22 cellular contexts compared by ENCODE assay signal in genomic region chr18:59649575-59649974, GRCh38. TPM values are rescaled to one million over a fixed set of nuclear protein-coding genes. Genes with fewer than 3 reads are reported as not detected.
DNase-seq lines count a peak whose midpoint lies in the region; ATAC-seq and TF ChIP-seq lines count a peak whose summit lies in the region.
"Had no signal": no experiment of that assay in that cellular context is flagged by ENCODE, and none has a peak within 500 bp of the region (broad histone marks: within the 10 kb centered on the region; RNA-seq: fewer than 3 reads in every experiment).

No MANE protein-coding gene starts in this region.

- H2BK5ac ChIP-seq in neuronal stem cell (ENCODE audit: low read length) = no peak overlapping the region

- peak overlapping the region; percentile 52 for H3K27ac Mint-ChIP-seq in glutamatergic neuron (ENCODE audit: unreplicated experiment)
- H3K27ac Mint-ChIP-seq: CD4-positive, alpha-beta memory T cell; H9 had no signal

- H3K79me1 ChIP-seq in neuronal stem cell (ENCODE audit: low read depth, low read length) = no peaks in the 10 kb centered on the region

- peaks cover 3% of the 10 kb centered on the region for H3K27me3 Mint-ChIP-seq in glutamatergic neuron (ENCODE audit: unreplicated experiment)

- no peak overlapping the region for H3K4me2 ChIP-seq in neuronal stem cell (ENCODE audit: insufficient read depth, low read length, poor library complexity, severe bottlenecking)
- H3K4me2 ChIP-seq: BLaER1 treated with 17β-estradiol and CSF1 and Interleukin-3, amounts not matched to agents 10 nM and 100 nM; SK-N-SH had no signal

- WGBS in neuronal stem cell (ENCODE audit: extremely low coverage in 2 of 2, insufficient read length in 2 of 2, insufficient replicate concordance in 1 of 2), 2 donors = no CpG with 5 or more reads among the region's 1 CpG
- 57% methylated on average over 1 of the region's 1 CpG; no CpG with 5 or more reads in 1 of the 2 donors for WGBS in transverse colon (ENCODE audit: low coverage in 1 of 2), 2 donors

- H4K91ac ChIP-seq in neuronal stem cell (ENCODE audit: low read depth, low read length, poor library complexity) = no peak overlapping the region

- no peak overlapping the region for H3K27ac ChIP-seq in right atrium auricular region
- H3K27ac ChIP-seq in neuronal stem cell (replicated peaks; ENCODE audit: low read length) = no peak overlapping the region
- H3K27ac ChIP-seq in transverse colon = peak overlapping the region; percentile 48 to 75 (median 60)
- H3K27ac ChIP-seq: BLaER1 treated with 17β-estradiol and CSF1 and Interleukin-3, amounts not matched to agents 10 nM and 100 nM had no signal

- no peak overlapping the region for H3K4me3 ChIP-seq in right atrium auricular region
- no peak overlapping the region for H3K4me3 ChIP-seq in neuronal stem cell (ENCODE audit: low read length in 2 of 2)
- H3K4me3 ChIP-seq in transverse colon = no peak overlapping the region
- H3K4me3 ChIP-seq: BLaER1 treated with 17β-estradiol and CSF1 and Interleukin-3, amounts not matched to agents 10 nM and 100 nM had no signal

- no peaks in the 10 kb centered on the region for H3K4me1 ChIP-seq in right atrium auricular region
- H3K4me1 ChIP-seq in neuronal stem cell (ENCODE audit: control insufficient read depth in 2 of 2, insufficient read depth in 1 of 2, low read depth in 1 of 2, low read length in 2 of 2) = peaks cover 0 to 11% of the 10 kb centered on the region in 2 donors
- H3K4me1 ChIP-seq in transverse colon = peaks cover 0 to 5% (median 4%) of the 10 kb centered on the region in 4 donors
- H3K4me1 ChIP-seq: Caco-2 had no signal

- H3K36me3 ChIP-seq in right atrium auricular region (no peaks in the 10 kb centered on the region), neuronal stem cell (replicated peaks in 1 of 2; ENCODE audit: control insufficient read depth in 2 of 2, insufficient read depth in 2 of 2, low read length in 2 of 2) (no peaks in the 10 kb centered on the region), transverse colon (no peaks in the 10 kb centered on the region)
- H3K36me3 ChIP-seq: BLaER1 treated with 17β-estradiol and CSF1 and Interleukin-3, amounts not matched to agents 10 nM and 100 nM had no signal

- H3K9me3 Mint-ChIP-seq in glutamatergic neuron (ENCODE audit: unreplicated experiment) = no peaks in the 10 kb centered on the region
- H3K9me3 Mint-ChIP-seq: H9 had no signal

- peak; percentile 44 for DNase-seq in right atrium auricular region (ENCODE audit: low spot score)
- no peak for DNase-seq in Right ventricle myocardium inferior (ENCODE audit: missing footprints)
- no peak for DNase-seq in glutamatergic neuron
- no peak for DNase-seq in neuronal stem cell (ENCODE audit: low spot score)
- DNase-seq in transverse colon = no peak
- DNase-seq in DMS153 (lab: John Stamatoyannopoulos, UW) = no peak
- no peak for DNase-seq in activated CD4-positive, alpha-beta T cell treated with anti-CD3 and anti-CD28 coated beads, Interleukin-2, amount 50 U/mL, for 1 hour
- DNase-seq in cerebellum (ENCODE audit: low spot score) = no peak
- DNase-seq: 8988T; Caco-2; CD4-positive, alpha-beta memory T cell; GDM1; H9; Karpas-422; NCI-H1694; NCI-H2081 treated with DMSO at 0.1 percent for 48 hours; NCI-H446 treated with DMSO at 0.1 percent for 48 hours; NCI-H526 treated with DMSO at 0.1 percent for 48 hours; SHP77; SK-N-SH had no signal

- no peak overlapping the region for H4K8ac ChIP-seq in neuronal stem cell (ENCODE audit: low read depth, low read length)

- H3K9ac ChIP-seq in neuronal stem cell (ENCODE audit: low read depth, low read length, poor library complexity) = no peak overlapping the region
- H3K9ac ChIP-seq: BLaER1 treated with 17β-estradiol and CSF1 and Interleukin-3, amounts not matched to agents 10 nM and 100 nM; SK-N-SH had no signal

- H3K4ac ChIP-seq in neuronal stem cell (ENCODE audit: low read length) = no peak overlapping the region

- H3K27me3 ChIP-seq in right atrium auricular region = no peaks in the 10 kb centered on the region
- H3K27me3 ChIP-seq in neuronal stem cell (ENCODE audit: control insufficient read depth in 3 of 3, insufficient read depth in 3 of 3, low read depth in 1 of 3, low read length in 3 of 3) = no peaks in the 10 kb centered on the region
- no peaks in the 10 kb centered on the region for H3K27me3 ChIP-seq in transverse colon
- H3K27me3 ChIP-seq: BLaER1 treated with 17β-estradiol and CSF1 and Interleukin-3, amounts not matched to agents 10 nM and 100 nM had no signal

- no peaks in the 10 kb centered on the region for H3K9me3 ChIP-seq in right atrium auricular region
- no peaks in the 10 kb centered on the region for H3K9me3 ChIP-seq in neuronal stem cell (replicated peaks in 1 of 2; ENCODE audit: control insufficient read depth in 2 of 2, insufficient read depth in 1 of 2, low read depth in 1 of 2, low read length in 2 of 2)
- H3K9me3 ChIP-seq in transverse colon = no peaks in the 10 kb centered on the region
- H3K9me3 ChIP-seq: BLaER1 treated with 17β-estradiol and CSF1 and Interleukin-3, amounts not matched to agents 10 nM and 100 nM; Caco-2; SK-N-SH had no signal

- no peak overlapping the region for H2AFZ ChIP-seq in neuronal stem cell (ENCODE audit: low read length)

- ATAC-seq in Right ventricle myocardium inferior = no peak

- no peak for TF ChIP-seq EP300 in transverse colon (IDR thresholded peaks at IDR 0.05; ENCODE audit: low read depth)

- no peak overlapping the region for H2AK5ac ChIP-seq in neuronal stem cell (ENCODE audit: low read depth, low read length)

- no peak overlapping the region for H3K14ac ChIP-seq in neuronal stem cell (ENCODE audit: low read length)

- in situ Hi-C loops in transverse colon (cut with MboI; ENCODE audit: low pct_ligation_motif_present in 1 of 4, low pct_unique_long_range_greater_than_20kb in 1 of 4, low sequenced_read_pairs in 3 of 4) = no loop called here

- TF ChIP-seq CTCF in right atrium auricular region (IDR thresholded peaks at IDR 0.05) = no peak
- no peak for TF ChIP-seq CTCF in glutamatergic neuron (IDR thresholded peaks at IDR 0.05; ENCODE audit: partially characterized antibody, unreplicated experiment)
- no peak for TF ChIP-seq CTCF in transverse colon (IDR thresholded peaks at IDR 0.05)

- peak overlapping the region; percentile 6 for H3K18ac ChIP-seq in neuronal stem cell (ENCODE audit: low read length)

- H3K4me1 Mint-ChIP-seq in glutamatergic neuron (ENCODE audit: low read depth, unreplicated experiment) = peaks cover 10% of the 10 kb centered on the region
- H3K4me1 Mint-ChIP-seq: CD4-positive, alpha-beta memory T cell; IgD-negative memory B cell had no signal

- no peak overlapping the region for H2BK15ac ChIP-seq in neuronal stem cell (ENCODE audit: low read length)

- no peak overlapping the region for H3K4me3 Mint-ChIP-seq in glutamatergic neuron (ENCODE audit: unreplicated experiment)
- H3K4me3 Mint-ChIP-seq: CD4-positive, alpha-beta memory T cell; H9; IgD-negative memory B cell had no signal

- H3K23ac ChIP-seq in neuronal stem cell (ENCODE audit: low read depth, low read length, poor library complexity) = no peak overlapping the region

- H3K36me3 Mint-ChIP-seq in glutamatergic neuron (ENCODE audit: unreplicated experiment) = no peaks in the 10 kb centered on the region
- H3K36me3 Mint-ChIP-seq: CD4-positive, alpha-beta memory T cell had no signal

- intact Hi-C loops in Right ventricle myocardium inferior (cut with DNase I) = no loop called here
- intact Hi-C loops in transverse colon (cut with DNase I; ENCODE audit: low total_unique reads) = loop anchor here (1.0 kb wide), 1 partner anchor 33 kb away; no protein-coding TSS in a partner anchor

- TF ChIP-seq POLR2A in transverse colon (IDR thresholded peaks at IDR 0.05) = no peak

- no peak overlapping the region for H2BK12ac ChIP-seq in neuronal stem cell (ENCODE audit: low read length)

- H2BK120ac ChIP-seq in neuronal stem cell (ENCODE audit: low read depth, low read length) = no peak overlapping the region

RNA-seq across cellular contexts. Expression of gene CCBE1, which starts 47.6 kb away (rescaled TPM):
- total RNA-seq in right atrium auricular region (under 1 TPM; 0.44 to 0.94 TPM), Right ventricle myocardium inferior (3.6 TPM), glutamatergic neuron (ENCODE audit: unreplicated experiment) (0.81 TPM), transverse colon (10 to 100 TPM in 2 of 4 donors, 1 to 10 TPM in 2; 6.1 to 43.0 (median 15.7) TPM), cerebellum (4.3 TPM)
- polyA plus RNA-seq in neuronal stem cell (2013, experiment 1 of 2) = 0.24 TPM
- polyA plus RNA-seq in neuronal stem cell (2013, experiment 2 of 2) = 0.22 TPM
- total RNA-seq: CD4-positive, alpha-beta memory T cell had no signal
- polyA plus RNA-seq: CD4-positive, alpha-beta memory T cell; IgD-negative memory B cell had no signal

Comparison
In these comparisons a context has a peak if more than half of its experiments do, and no peak if none do; other contexts are left out.
1. H3K27ac ChIP-seq: peak in transverse colon (4 of 4); none in right atrium auricular region (0 of 2) and neuronal stem cell (single experiment).